Comparison of ENCODE assay signal across 9 cellular contexts in genomic region chr6:122422003-122422402, GRCh38.
"Had no signal": no experiment of that assay in that cellular context is flagged by ENCODE, and none has a peak within 500 bp of the region (broad histone marks: within the 10 kb centered on the region; RNA-seq: fewer than 3 reads in every experiment).

No MANE protein-coding gene starts in this region.

- H3K27ac Mint-ChIP-seq: HFFc6, IgD-negative memory B cell had no signal

- H3K4me3 Mint-ChIP-seq: HFFc6, IgD-negative memory B cell had no signal

- DNase-seq: GM23248, GOT3, H7, HCEC 1CT, HFFc6, Kasumi-1, KG1 had no signal

- H3K27me3 Mint-ChIP-seq: IgD-negative memory B cell had no signal

- H2AFZ ChIP-seq: GM23248 had no signal

- H3K4me3 ChIP-seq: GM23248 had no signal

- H3K9me3 Mint-ChIP-seq: HFFc6, IgD-negative memory B cell had no signal

- H3K27ac ChIP-seq: GM23248, HL-60 had no signal

- H3K9ac ChIP-seq: GM23248 had no signal
